8 cellular contexts compared by ENCODE assay signal in genomic region chr9:98365227-98365669, GRCh38.
A peak's percentile ranks its signal among the peaks of the same experiment; 100 is the strongest.
DNase-seq lines count a peak whose midpoint lies in the region; ATAC-seq and TF ChIP-seq lines count a peak whose summit lies in the region.
"Had no signal": no experiment of that assay in that cellular context is flagged by ENCODE, and none has a peak within 500 bp of the region (broad histone marks: within the 10 kb centered on the region; RNA-seq: fewer than 3 reads in every experiment).

No MANE protein-coding gene starts in this region.

- no peak overlapping the region for H2BK120ac ChIP-seq in mesenchymal stem cell (ENCODE audit: low read depth, low read length)

- no peak overlapping the region for H4K91ac ChIP-seq in mesenchymal stem cell (ENCODE audit: low read length)

- H3K27ac ChIP-seq in HEK293 (ENCODE audit: extremely low read depth, low read depth, low read length) (no peak overlapping the region), mesenchymal stem cell (ENCODE audit: low read length, poor library complexity, severe bottlenecking) (no peak overlapping the region)

- H2AFZ ChIP-seq in mesenchymal stem cell (ENCODE audit: low read depth, low read length) = no peak overlapping the region

- no peak overlapping the region for H2BK15ac ChIP-seq in mesenchymal stem cell (ENCODE audit: low read depth, poor library complexity, severe bottlenecking)

- no peak overlapping the region for H3K4me2 ChIP-seq in mesenchymal stem cell (ENCODE audit: low read length, poor library complexity, severe bottlenecking)

- H3K36me3 ChIP-seq in HEK293 (ENCODE audit: control insufficient read depth in 2 of 2, insufficient read depth in 1 of 2, low read length in 2 of 2) (no peaks in the 10 kb centered on the region), mesenchymal stem cell (ENCODE audit: control insufficient read depth in 1 of 2, insufficient read depth in 2 of 2, low read depth in 1 of 2, low read length in 2 of 2) (no peaks in the 10 kb centered on the region)

- no peak overlapping the region for H3K18ac ChIP-seq in mesenchymal stem cell (ENCODE audit: low read depth in 1 of 2, low read length in 2 of 2)

- H3K14ac ChIP-seq in mesenchymal stem cell (ENCODE audit: low read length in 2 of 2) = no peak overlapping the region

- no peak overlapping the region for H3K4me3 ChIP-seq in HEK293 (ENCODE audit: low read depth, low read length)
- H3K4me3 ChIP-seq in mesenchymal stem cell (ENCODE audit: insufficient read depth in 1 of 2, low read depth in 1 of 2, low read length in 2 of 2) = no peak overlapping the region

- no peaks in the 10 kb centered on the region for H3K9me3 ChIP-seq in HEK293 (ENCODE audit: control insufficient read depth, insufficient read depth, low read depth, low read length)
- H3K9me3 ChIP-seq in mesenchymal stem cell (ENCODE audit: control insufficient read depth, low read length) = peaks cover 16% of the 10 kb centered on the region

- no peak overlapping the region for H3K9ac ChIP-seq in mesenchymal stem cell (ENCODE audit: low read length)

- CTCF ChIA-PET in HEK293 (lab: Yijun Ruan, JAX) = interaction anchor here (0.6 to 1.4 kb wide), 5 partner anchors 12 to 1579 kb away, joined by 3 to 4 read pairs (median 3); no protein-coding TSS in a partner anchor

- H3K79me1 ChIP-seq in mesenchymal stem cell (replicated peaks; ENCODE audit: low read length, poor library complexity, severe bottlenecking) = no peaks in the 10 kb centered on the region

- no peak overlapping the region for H2BK12ac ChIP-seq in mesenchymal stem cell (ENCODE audit: low read length in 2 of 2)

- no peak for TF ChIP-seq CTCF in HEK293 (tag by site-specific recombination; IDR thresholded peaks at IDR 0.05)

- H3K23ac ChIP-seq in mesenchymal stem cell (ENCODE audit: low read length in 2 of 2) = no peak overlapping the region

- ATAC-seq in GM21447 (IDR thresholded peaks at IDR 0.05; ENCODE audit: unreplicated experiment) (no peak), HG03439 (IDR thresholded peaks at IDR 0.05; ENCODE audit: unreplicated experiment) (no peak)

- H3K4me1 ChIP-seq in HEK293 (ENCODE audit: control insufficient read depth, insufficient read depth, low read length) (no peaks in the 10 kb centered on the region), mesenchymal stem cell (ENCODE audit: control insufficient read depth, insufficient read depth, low read depth, low read length) (peaks cover 2% of the 10 kb centered on the region)

- H3K4ac ChIP-seq in mesenchymal stem cell (ENCODE audit: low read depth in 1 of 2, low read length in 2 of 2) = no peak overlapping the region

- WGBS in mesenchymal stem cell = 100% methylated on average over 1 of the region's 1 CpG

- H2AK5ac ChIP-seq in mesenchymal stem cell (ENCODE audit: low read length, severe bottlenecking) = no peak overlapping the region

- no peak overlapping the region for H2BK5ac ChIP-seq in mesenchymal stem cell (ENCODE audit: low read depth, low read length, poor library complexity, severe bottlenecking)

- POLR2A ChIA-PET in HEK293 (lab: Yijun Ruan, JAX) = no interaction called here

- DNase-seq in D341Med (ENCODE audit: low spot score) (peak; percentile 16), astrocyte of the hippocampus (ENCODE audit: low read depth, low spot score) (peak; percentile 16), mesenchymal stem cell (peak; percentile 17), NCI-H1092 treated with DMSO at 0.1 percent for 48 hours (lab: John Stamatoyannopoulos, UW) (no peak)
- DNase-seq: activated naive CD8-positive, alpha-beta T cell treated with anti-CD3 and anti-CD28 coated beads, Interleukin-2, amount 10 ng/mL, durations not matched to agents 7 days and 5 days had no signal

- H4K8ac ChIP-seq in mesenchymal stem cell (ENCODE audit: low read length) = no peak overlapping the region

- peaks cover 0 to 11% of the 10 kb centered on the region in 2 experiments for H3K27me3 ChIP-seq in mesenchymal stem cell (ENCODE audit: control insufficient read depth in 1 of 2, insufficient read depth in 1 of 2, low read length in 2 of 2)

TF ChIP-seq in HEK293, 187 proteins besides CTCF, POLR2A, EP300 and RAD21:
- TF ChIP-seq ZNF658 (tag by site-specific recombination; IDR thresholded peaks at IDR 0.05) (no peak), SETDB1 (IDR thresholded peaks at IDR 0.05; ENCODE audit: insufficient read length, low read length) (peak; percentile 51)
